ENCODE assay signal across 32 cellular contexts in the genomic region with DNA sequence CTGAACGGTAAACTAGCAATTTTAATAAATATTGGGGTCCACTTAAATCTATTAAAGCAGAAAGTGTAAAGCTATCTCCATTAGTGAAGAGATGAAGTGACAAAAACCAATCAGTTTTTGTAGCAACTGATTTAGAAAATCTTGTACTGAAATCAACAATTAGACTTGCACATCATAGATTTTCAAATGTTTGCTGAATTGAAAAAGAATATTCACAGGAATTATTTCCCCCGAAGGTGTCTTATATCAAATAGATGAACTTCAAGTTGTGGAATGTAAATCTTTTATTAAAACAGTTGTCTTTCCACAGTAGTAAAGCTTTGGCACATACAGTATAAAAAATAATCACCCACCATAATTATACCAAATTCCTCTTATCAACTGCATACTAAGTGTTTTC.
"Had no signal": no experiment of that assay in that cellular context is flagged by ENCODE, and none has a peak within 500 bp of the region (broad histone marks: within the 10 kb centered on the region; RNA-seq: fewer than 3 reads in every experiment).

No MANE protein-coding gene starts in this region.

- H3K9me3 ChIP-seq: breast epithelium, heart left ventricle, mucosa of descending colon, thoracic aorta, uterus had no signal

- H3K27ac Mint-ChIP-seq: activated naive CD4-positive, alpha-beta T cell treated with anti-CD3 and anti-CD28 coated beads, Interleukin-2, amount 10 ng/mL, durations not matched to agents 7 days and 5 days; activated naive CD8-positive, alpha-beta T cell treated with anti-CD3 and anti-CD28 coated beads, Interleukin-2, amount 10 ng/mL, durations not matched to agents 7 days and 5 days; activated T-helper 1 cell treated with anti-CD3 and anti-CD28 coated beads, Interleukin-12 subunit alpha, Interleukin-12 subunit beta, Interleukin-2, Interleukin-4 antibody, amounts not matched to agents 30 ng/mL and 10 ng/mL and 1 ng/mL, durations not matched to agents 14 hours and 24 hours and 36 hours; immature natural killer cell; natural killer cell treated with Interleukin-12 subunit alpha and Interleukin-12 subunit beta and Interleukin-15 and Interleukin-18, amount 100 ng/mL, for 72 hours; stimulated activated naive CD8-positive, alpha-beta T cell treated with anti-CD3 and anti-CD28 coated beads, Interleukin-15, Interleukin-2, amounts not matched to agents 100 ng/mL and 50 ng/mL, for 24 hours had no signal

- H3K4me1 ChIP-seq: breast epithelium, foreskin keratinocyte, heart left ventricle, uterus had no signal

- H3K4me3 ChIP-seq: breast epithelium, coronary artery, dorsolateral prefrontal cortex, heart left ventricle, lung, mucosa of descending colon, skin epidermis, thoracic aorta, uterus had no signal

- H3K36me3 ChIP-seq: breast epithelium, uterus had no signal

- H3K27me3 ChIP-seq: breast epithelium, dorsolateral prefrontal cortex, foreskin keratinocyte, heart left ventricle, uterus had no signal

- H3K27me3 Mint-ChIP-seq: activated naive CD4-positive, alpha-beta T cell treated with anti-CD3 and anti-CD28 coated beads, Interleukin-2, amount 10 ng/mL, durations not matched to agents 7 days and 5 days; activated naive CD8-positive, alpha-beta T cell treated with anti-CD3 and anti-CD28 coated beads, Interleukin-2, amount 10 ng/mL, durations not matched to agents 7 days and 5 days; central memory CD8-positive, alpha-beta T cell; natural killer cell treated with Interleukin-12 subunit alpha and Interleukin-12 subunit beta and Interleukin-15 and Interleukin-18, amount 100 ng/mL, for 72 hours; stimulated activated naive CD8-positive, alpha-beta T cell treated with anti-CD3 and anti-CD28 coated beads, Interleukin-15, Interleukin-2, amounts not matched to agents 100 ng/mL and 50 ng/mL, for 24 hours had no signal

- H3K27ac ChIP-seq: breast epithelium, coronary artery, dorsolateral prefrontal cortex, foreskin keratinocyte, heart left ventricle, skin epidermis, thoracic aorta, uterus had no signal

- FAIRE-seq: TTC549 had no signal

- ATAC-seq: foreskin keratinocyte; heart left ventricle; left lobe of liver; mucosa of descending colon; natural killer cell treated with Interleukin-12 subunit alpha and Interleukin-12 subunit beta and Interleukin-15 and Interleukin-18, amount 100 ng/mL, for 72 hours; sciatic nerve; stimulated activated effector memory CD8-positive, alpha-beta T cell treated with anti-CD3 and anti-CD28 coated beads, Interleukin-12 subunit alpha, Interleukin-12 subunit beta, amount 100 ng/mL, for 72 hours had no signal

- H3K9me3 Mint-ChIP-seq: activated naive CD4-positive, alpha-beta T cell treated with anti-CD3 and anti-CD28 coated beads, Interleukin-2, amount 10 ng/mL, durations not matched to agents 7 days and 5 days; activated naive CD8-positive, alpha-beta T cell treated with anti-CD3 and anti-CD28 coated beads, Interleukin-2, amount 10 ng/mL, durations not matched to agents 7 days and 5 days; activated T-helper 1 cell treated with anti-CD3 and anti-CD28 coated beads, Interleukin-12 subunit alpha, Interleukin-12 subunit beta, Interleukin-2, Interleukin-4 antibody, amounts not matched to agents 30 ng/mL and 10 ng/mL and 1 ng/mL, durations not matched to agents 14 hours and 24 hours and 36 hours; central memory CD8-positive, alpha-beta T cell; immature natural killer cell; natural killer cell treated with Interleukin-12 subunit alpha and Interleukin-12 subunit beta and Interleukin-15 and Interleukin-18, amount 100 ng/mL, for 72 hours; stimulated activated effector memory CD8-positive, alpha-beta T cell treated with anti-CD3 and anti-CD28 coated beads, Interleukin-12 subunit alpha, Interleukin-12 subunit beta, amount 100 ng/mL, for 72 hours; stimulated activated naive CD8-positive, alpha-beta T cell treated with anti-CD3 and anti-CD28 coated beads, Interleukin-15, Interleukin-2, amounts not matched to agents 100 ng/mL and 50 ng/mL, for 24 hours had no signal

- H3K4me3 Mint-ChIP-seq: activated naive CD4-positive, alpha-beta T cell treated with anti-CD3 and anti-CD28 coated beads, Interleukin-2, amount 10 ng/mL, durations not matched to agents 7 days and 5 days; activated naive CD8-positive, alpha-beta T cell treated with anti-CD3 and anti-CD28 coated beads, Interleukin-2, amount 10 ng/mL, durations not matched to agents 7 days and 5 days; activated T-helper 1 cell treated with anti-CD3 and anti-CD28 coated beads, Interleukin-12 subunit alpha, Interleukin-12 subunit beta, Interleukin-2, Interleukin-4 antibody, amounts not matched to agents 30 ng/mL and 10 ng/mL and 1 ng/mL, durations not matched to agents 14 hours and 24 hours and 36 hours; central memory CD8-positive, alpha-beta T cell; immature natural killer cell; natural killer cell treated with Interleukin-12 subunit alpha and Interleukin-12 subunit beta and Interleukin-15 and Interleukin-18, amount 100 ng/mL, for 72 hours; stimulated activated effector memory CD8-positive, alpha-beta T cell treated with anti-CD3 and anti-CD28 coated beads, Interleukin-12 subunit alpha, Interleukin-12 subunit beta, amount 100 ng/mL, for 72 hours; stimulated activated naive CD8-positive, alpha-beta T cell treated with anti-CD3 and anti-CD28 coated beads, Interleukin-15, Interleukin-2, amounts not matched to agents 100 ng/mL and 50 ng/mL, for 24 hours had no signal

- H3K36me3 Mint-ChIP-seq: natural killer cell treated with Interleukin-12 subunit alpha and Interleukin-12 subunit beta and Interleukin-15 and Interleukin-18, amount 100 ng/mL, for 72 hours had no signal

- DNase-seq: activated CD4-positive, alpha-beta T cell treated with anti-CD3 and anti-CD28 coated beads for 4 hours; activated CD4-positive, alpha-beta T cell treated with anti-CD3 and anti-CD28 coated beads, Interleukin-2, amount 50 U/mL, for 48 hours; activated CD8-positive, alpha-beta memory T cell treated with anti-CD3 and anti-CD28 coated beads, Interleukin-2, amount 50 U/mL, for 4 hours; activated effector memory CD4-positive, alpha-beta T cell treated with anti-CD3 and anti-CD28 coated beads, Interleukin-2, amount 50 U/mL, for 16 hours; activated naive CD4-positive, alpha-beta T cell treated with anti-CD3 and anti-CD28 coated beads, Interleukin-2, amount 10 ng/mL, durations not matched to agents 7 days and 5 days; activated naive CD8-positive, alpha-beta T cell treated with anti-CD3 and anti-CD28 coated beads, Interleukin-2, amount 10 ng/mL, durations not matched to agents 7 days and 5 days; activated T-cell treated with anti-CD3 and anti-CD28 coated beads, Interleukin-2, amount 50 U/mL, for 1 hour; amniotic stem cell; dorsolateral prefrontal cortex; effector memory CD4-positive, alpha-beta T cell; heart left ventricle; hypothalamus; immature natural killer cell; kidney glomerular epithelial cell; mucosa of descending colon; stimulated activated CD4-positive, alpha-beta T cell treated with anti-CD3 and anti-CD28 coated beads, Interleukin-4, amount 100 ng/mL, for 24 hours; T-helper 9 cell; uterus had no signal

- H3K4me1 Mint-ChIP-seq: activated naive CD4-positive, alpha-beta T cell treated with anti-CD3 and anti-CD28 coated beads, Interleukin-2, amount 10 ng/mL, durations not matched to agents 7 days and 5 days; activated naive CD8-positive, alpha-beta T cell treated with anti-CD3 and anti-CD28 coated beads, Interleukin-2, amount 10 ng/mL, durations not matched to agents 7 days and 5 days; central memory CD8-positive, alpha-beta T cell; immature natural killer cell; stimulated activated effector memory CD8-positive, alpha-beta T cell treated with anti-CD3 and anti-CD28 coated beads, Interleukin-12 subunit alpha, Interleukin-12 subunit beta, amount 100 ng/mL, for 72 hours had no signal
